14 cellular contexts compared by ENCODE assay signal in the genomic region with DNA sequence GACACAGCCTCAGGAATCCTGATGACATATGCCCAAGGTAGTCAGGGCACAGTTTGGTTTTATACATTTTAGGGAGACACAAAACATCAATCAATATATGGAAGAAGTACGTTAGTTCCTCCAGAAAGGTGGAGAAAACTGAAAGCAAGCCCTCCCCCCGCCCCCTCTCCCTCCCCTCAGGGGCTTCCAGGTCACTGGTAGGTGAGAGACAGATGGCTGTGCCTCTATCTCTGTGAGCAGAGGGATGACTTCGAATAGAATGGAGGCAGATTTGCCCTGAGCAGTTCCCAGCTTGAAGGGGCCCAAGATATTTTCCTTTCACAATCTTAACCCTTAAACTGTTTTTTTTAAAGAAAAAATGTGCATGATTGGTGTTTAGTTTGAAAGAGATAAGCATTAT.
"Had no signal": no experiment of that assay in that cellular context is flagged by ENCODE, and none has a peak within 500 bp of the region (broad histone marks: within the 10 kb centered on the region; RNA-seq: fewer than 3 reads in every experiment).

No MANE protein-coding gene starts in this region.

- H3K36me3 ChIP-seq: esophagus muscularis mucosa, gastrocnemius medialis, heart right ventricle, transverse colon had no signal

- H3K27ac Mint-ChIP-seq: naive thymus-derived CD8-positive, alpha-beta T cell; stimulated activated naive B cell treated with anti-CD40 and anti-IgM and Interleukin-4, amounts not matched to agents 10 μg/mL and 1 μg/mL and 100 μg/mL, for 72 hours; stimulated activated naive CD8-positive, alpha-beta T cell treated with anti-CD3 and anti-CD28 coated beads, Interleukin-15, amount 100 ng/mL, for 72 hours had no signal

- H3K27ac ChIP-seq: epithelial cell of prostate, esophagus muscularis mucosa, gastrocnemius medialis, heart right ventricle, testis, transverse colon had no signal

- H3K4me3 Mint-ChIP-seq: naive thymus-derived CD8-positive, alpha-beta T cell; stimulated activated naive B cell treated with anti-CD40 and anti-IgM and Interleukin-4, amounts not matched to agents 10 μg/mL and 1 μg/mL and 100 μg/mL, for 72 hours; stimulated activated naive CD8-positive, alpha-beta T cell treated with anti-CD3 and anti-CD28 coated beads, Interleukin-15, amount 100 ng/mL, for 72 hours had no signal

- H3K27me3 Mint-ChIP-seq: naive thymus-derived CD8-positive, alpha-beta T cell; stimulated activated naive B cell treated with anti-CD40 and anti-IgM and Interleukin-4, amounts not matched to agents 10 μg/mL and 1 μg/mL and 100 μg/mL, for 72 hours; stimulated activated naive CD8-positive, alpha-beta T cell treated with anti-CD3 and anti-CD28 coated beads, Interleukin-15, amount 100 ng/mL, for 72 hours had no signal

- H3K9me3 ChIP-seq: esophagus muscularis mucosa, gastrocnemius medialis, heart right ventricle, testis, transverse colon had no signal

- H3K4me3 ChIP-seq: esophagus muscularis mucosa, gastrocnemius medialis, heart right ventricle, testis, transverse colon had no signal

- ATAC-seq: gastrocnemius medialis; heart right ventricle; naive thymus-derived CD8-positive, alpha-beta T cell; sciatic nerve; stimulated activated naive B cell treated with anti-CD40 and anti-IgM and Interleukin-4, amounts not matched to agents 10 μg/mL and 1 μg/mL and 100 μg/mL, for 72 hours; stimulated activated naive CD8-positive, alpha-beta T cell treated with anti-CD3 and anti-CD28 coated beads, Interleukin-15, amount 100 ng/mL, for 72 hours had no signal

- H3K4me1 ChIP-seq: esophagus muscularis mucosa, gastrocnemius medialis, heart right ventricle, testis, transverse colon had no signal

- H3K36me3 Mint-ChIP-seq: naive thymus-derived CD8-positive, alpha-beta T cell; stimulated activated naive B cell treated with anti-CD40 and anti-IgM and Interleukin-4, amounts not matched to agents 10 μg/mL and 1 μg/mL and 100 μg/mL, for 72 hours had no signal

- DNase-seq: effector memory CD4-positive, alpha-beta T cell; gastrocnemius medialis; heart right ventricle; naive thymus-derived CD8-positive, alpha-beta T cell; posterior cingulate gyrus; stimulated activated CD4-positive, alpha-beta T cell treated with anti-CD3 and anti-CD28 coated beads, Interleukin-2, amount 100 ng/mL, for 24 hours; stimulated activated CD4-positive, alpha-beta T cell treated with anti-CD3 and anti-CD28 coated beads, Interleukin-4, amount 100 ng/mL, for 4 hours; stimulated activated naive B cell treated with anti-CD40 and anti-IgM and Interleukin-4, amounts not matched to agents 10 μg/mL and 1 μg/mL and 100 μg/mL, for 72 hours; stimulated activated naive CD8-positive, alpha-beta T cell treated with anti-CD3 and anti-CD28 coated beads, Interleukin-15, amount 100 ng/mL, for 72 hours; testis; transverse colon had no signal

- H3K4me1 Mint-ChIP-seq: naive thymus-derived CD8-positive, alpha-beta T cell; stimulated activated naive B cell treated with anti-CD40 and anti-IgM and Interleukin-4, amounts not matched to agents 10 μg/mL and 1 μg/mL and 100 μg/mL, for 72 hours; stimulated activated naive CD8-positive, alpha-beta T cell treated with anti-CD3 and anti-CD28 coated beads, Interleukin-15, amount 100 ng/mL, for 72 hours had no signal

- H3K27me3 ChIP-seq: esophagus muscularis mucosa, gastrocnemius medialis, testis, transverse colon had no signal

- H3K9me3 Mint-ChIP-seq: stimulated activated naive B cell treated with anti-CD40 and anti-IgM and Interleukin-4, amounts not matched to agents 10 μg/mL and 1 μg/mL and 100 μg/mL, for 72 hours; stimulated activated naive CD8-positive, alpha-beta T cell treated with anti-CD3 and anti-CD28 coated beads, Interleukin-15, amount 100 ng/mL, for 72 hours had no signal
